8 cellular contexts compared by ENCODE assay signal in the genomic region with DNA sequence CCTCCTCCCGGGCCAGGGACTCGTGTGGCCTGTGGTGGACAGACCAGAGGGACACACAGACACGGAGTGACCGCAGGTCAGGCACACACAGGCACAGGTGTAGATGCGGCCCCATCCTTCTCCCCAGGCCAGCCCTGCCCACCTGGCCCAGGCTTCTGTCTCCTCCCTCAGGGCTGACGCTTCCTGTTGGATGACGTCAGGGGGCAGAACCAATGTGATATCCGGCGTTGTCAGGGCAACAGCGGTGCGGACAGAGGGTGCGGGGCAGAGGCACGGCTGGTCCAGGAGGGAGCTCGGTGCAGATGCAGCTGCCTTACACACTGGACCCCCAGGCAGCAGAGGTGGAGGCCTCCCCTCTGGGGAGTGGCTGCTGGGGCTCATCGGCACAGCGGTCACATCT. TPM values are rescaled to one million over a fixed set of nuclear protein-coding genes. Genes with fewer than 3 reads are reported as not detected.
DNase-seq lines count a peak whose midpoint lies in the region; ATAC-seq, FAIRE-seq and TF ChIP-seq lines count a peak whose summit lies in the region.

No MANE protein-coding gene starts in this region.

- peaks cover 19% of the 10 kb centered on the region for H3K79me2 ChIP-seq in GM23338 (replicated peaks; ENCODE audit: insufficient read depth)
- peaks cover 4 to 17% of the 10 kb centered on the region in 2 experiments; a peak in 3 of 4 replicates for H3K79me2 ChIP-seq in H1 (ENCODE audit: control insufficient read depth in 1 of 2, insufficient read depth in 2 of 2, low read length in 2 of 2)

- no peak overlapping the region for H4K8ac ChIP-seq in H1 (ENCODE audit: extremely low read depth, insufficient read depth, low read length)

- TF ChIP-seq RAD21 in H1 (IDR thresholded peaks at IDR 0.05 in 1 of 2, conservative IDR thresholded peaks at IDR 0.05 in 1 of 2; ENCODE audit: low read depth in 2 of 2, low read length in 2 of 2): no peak

- peaks cover 12% of the 10 kb centered on the region for H3K27me3 Mint-ChIP-seq in GM23338 (ENCODE audit: insufficient read depth, low read depth, poor library complexity)

- peak; percentile 2 for ATAC-seq in GM23338
- peak; percentile 2; the same call in 1 of the 3 replicates for ATAC-seq in SK-N-SH treated with all-trans-retinoic acid at 6 μM for 48 hours
- ATAC-seq in HG03460 (IDR thresholded peaks at IDR 0.05; ENCODE audit: unreplicated experiment): no peak

- no peak for TF ChIP-seq POLR2A in H1 (IDR thresholded peaks at IDR 0.05; ENCODE audit: control extremely low read depth in 1 of 2, low read depth in 2 of 2, low read length in 2 of 2)

- H3K4ac ChIP-seq in H1 (replicated peaks; ENCODE audit: insufficient read length, low read depth, low read length): no peak overlapping the region

- 72% methylated on average over 15 of the region's 16 CpGs; no CpG with 5 or more reads in 1 of the 2 experiments for WGBS in H1 (ENCODE audit: extremely low coverage in 1 of 2, insufficient coverage in 1 of 2, insufficient read length in 1 of 2, insufficient replicate concordance in 2 of 2, low coverage in 1 of 2, low lambda C conversion rate in 2 of 2, missing lambda C conversion rate in 1 of 2), 2 experiments

- H3K27me3 ChIP-seq in GM23338 (ENCODE audit: insufficient read depth): no peaks in the 10 kb centered on the region
- H3K27me3 ChIP-seq in H1 (replicated peaks in 1 of 4; ENCODE audit: control insufficient read depth in 3 of 4, extremely low read depth in 1 of 4, insufficient read depth in 3 of 4, low read length in 3 of 4): no peaks in the 10 kb centered on the region

- peak overlapping the region in 2 of 4 experiments; percentile 20 to 38; a peak in 2 of 7 replicates for H3K9ac ChIP-seq in H1 (replicated peaks in 1 of 4; ENCODE audit: extremely low read depth in 1 of 4, low read depth in 3 of 4, low read length in 3 of 4)

- no peak overlapping the region for H2BK120ac ChIP-seq in H1 (replicated peaks; ENCODE audit: low read depth, low read length)

- FAIRE-seq in H1 (lab: Jason Lieb, UNC): no peak

- peaks cover 11% of the 10 kb centered on the region; the same call in 2 of the 3 replicates for H3K36me3 Mint-ChIP-seq in GM23338 (ENCODE audit: low read depth)

- no peaks in the 10 kb centered on the region for H3K36me3 ChIP-seq in GM23338 (ENCODE audit: insufficient read depth)
- no peaks in the 10 kb centered on the region for H3K36me3 ChIP-seq in H1 (ENCODE audit: control insufficient read depth in 2 of 4, insufficient read depth in 4 of 4, low read length in 3 of 4)

- TF ChIP-seq CTCF in AG10803 (conservative IDR thresholded peaks at IDR 0.05; ENCODE audit: low read length): no peak
- TF ChIP-seq CTCF in GM23338 (conservative IDR thresholded peaks at IDR 0.05; ENCODE audit: low read depth in 2 of 2): no peak
- TF ChIP-seq CTCF in H1 (IDR thresholded peaks at IDR 0.05; ENCODE audit: control extremely low read depth in 1 of 3, insufficient read depth in 1 of 3, low read depth in 1 of 3, low read length in 3 of 3): no peak

- H4K5ac ChIP-seq in H1 (ENCODE audit: insufficient read length, low read depth, low read length): no peak overlapping the region

- peaks cover 24% of the 10 kb centered on the region for H3K23me2 ChIP-seq in H1 (ENCODE audit: low read depth, low read length)

- no peak overlapping the region for H3K56ac ChIP-seq in H1 (replicated peaks; ENCODE audit: insufficient read length, low read depth, low read length)

- H3K4me3 Mint-ChIP-seq in GM23338: peak overlapping the region; percentile 36; the same call in 2 of the 3 replicates

- peaks cover 20% of the 10 kb centered on the region for H3K4me1 Mint-ChIP-seq in GM23338

- H3F3A ChIP-seq in GM23338 (replicated peaks; ENCODE audit: low read depth): peaks cover 6% of the 10 kb centered on the region

- DNase-seq in AG10803 (ENCODE audit: low read depth): peak; percentile 50
- peak; percentile 87 for DNase-seq in GM23338 (ENCODE audit: low spot score)
- DNase-seq in H1 (ENCODE audit: low read depth in 1 of 2, low spot score in 2 of 2): peak in 1 of 2 experiments; percentile 81
- DNase-seq in NCI-H128 (lab: John Stamatoyannopoulos, UW; ENCODE audit: unreplicated experiment): no peak
- DNase-seq in OCI-M2 (lab: John Stamatoyannopoulos, UW; ENCODE audit: unreplicated experiment): no peak
- no peak for DNase-seq in NCI-H524 treated with DMSO at 0.1 percent for 48 hours (lab: John Stamatoyannopoulos, UW)

- no peak for TF ChIP-seq EP300 in H1 (IDR thresholded peaks at IDR 0.05; ENCODE audit: borderline replicate concordance in 1 of 2, low read depth in 2 of 2, low read length in 2 of 2)

- 0 out of 2 replicates have a peak overlapping the region, but pooled peaks have one; percentile 29 for H2BK15ac ChIP-seq in H1 (ENCODE audit: low read length)

- H4K20me1 ChIP-seq in GM23338 (replicated peaks; ENCODE audit: insufficient read depth): peaks cover 3% of the 10 kb centered on the region; the same call in 1 of the 2 replicates
- peaks cover 2 to 23% of the 10 kb centered on the region in 2 experiments for H4K20me1 ChIP-seq in H1 (replicated peaks in 1 of 2; ENCODE audit: control insufficient read depth in 1 of 2, insufficient read depth in 2 of 2, low read length in 2 of 2)

- no peak overlapping the region for H4K91ac ChIP-seq in H1 (replicated peaks; ENCODE audit: insufficient read length, low read length)

- no peak overlapping the region for H3K18ac ChIP-seq in H1 (ENCODE audit: extremely low read depth, low read length)

- H3K4me3 ChIP-seq in AG10803 (ENCODE audit: low read length) (no peak overlapping the region), GM23338 (no peak overlapping the region), H1 (ENCODE audit: extremely low read depth in 1 of 4, insufficient read depth in 2 of 4, low read depth in 3 of 4, low read length in 4 of 4) (no peak overlapping the region)

- no peak overlapping the region for H3K27ac ChIP-seq in GM23338 (ENCODE audit: low read depth)
- H3K27ac ChIP-seq in H1 (ENCODE audit: low read depth, low read length): no peak overlapping the region

- H3K27ac Mint-ChIP-seq in GM23338: peak overlapping the region; percentile 52; the same call in 1 of the 2 replicates

- H3K9me3 Mint-ChIP-seq in GM23338: no peaks in the 10 kb centered on the region

- peaks cover 12% of the 10 kb centered on the region for H3K4me1 ChIP-seq in GM23338 (ENCODE audit: insufficient read depth)
- H3K4me1 ChIP-seq in H1 (replicated peaks in 1 of 4; ENCODE audit: control insufficient read depth in 3 of 4, insufficient read depth in 4 of 4, low read length in 3 of 4): peaks cover 0 to 26% (median 20%) of the 10 kb centered on the region in 4 experiments; a peak in 6 of 7 replicates

- POLR2A ChIA-PET in H1 (lab: Charles Lee; ENCODE audit: partially characterized antibody): interaction anchor here (0.6 to 2.6 kb wide), 6 partner anchors 12 to 494 kb away, joined by 3 to 7 read pairs (median 4); a partner anchor contains a TSS

- H2AFZ ChIP-seq in GM23338 (no peak overlapping the region), H1 (ENCODE audit: low read length) (no peak overlapping the region)

- no peak overlapping the region for H2AK5ac ChIP-seq in H1 (ENCODE audit: low read depth, low read length)

- H2BK20ac ChIP-seq in H1 (ENCODE audit: low read length): no peak overlapping the region

- H2BK5ac ChIP-seq in H1 (ENCODE audit: low read depth, low read length): no peak overlapping the region

- no peak overlapping the region for H2BK12ac ChIP-seq in H1 (ENCODE audit: low read depth, low read length)

- no peak overlapping the region for H3K14ac ChIP-seq in H1 (ENCODE audit: insufficient read length)

- no peaks in the 10 kb centered on the region for H3K9me3 ChIP-seq in H1 (ENCODE audit: insufficient read depth in 2 of 2, low read depth in 1 of 2, low read length in 1 of 2)

- no peak overlapping the region for H3K23ac ChIP-seq in H1 (ENCODE audit: insufficient read length)

- H3K4me2 ChIP-seq in GM23338 (no peak overlapping the region), H1 (ENCODE audit: insufficient read depth in 1 of 2, low read depth in 2 of 2, low read length in 2 of 2) (peak overlapping the region in 1 of 2 experiments; percentile 28; a peak in 1 of 4 replicates)

- H3K9me2 ChIP-seq in GM23338 (ENCODE audit: insufficient read depth): no peaks in the 10 kb centered on the region

- peaks cover 13% of the 10 kb centered on the region for H3K79me1 ChIP-seq in H1 (ENCODE audit: low read depth, low read length)

- CTCF ChIA-PET in H1 (lab: Charles Lee; ENCODE audit: partially characterized antibody): interaction anchor here (0.7 to 1.6 kb wide), 5 partner anchors 15 to 278 kb away, joined by 3 to 4 read pairs (median 3); a partner anchor contains a TSS

RNA-seq across cellular contexts. Expression of a gene that starts 2.9 kb away (rescaled TPM):
- 32.7 and 47.1 TPM in 2 replicates for total RNA-seq in GM23338 (2014; rRNA removed; shearing (Covaris generic))
- 18.6 TPM in 2 replicates for polyA plus RNA-seq in GM23338 (2016; fragmentation: Nextera tagmentation; extraction: Ambion mirVana)
- total RNA-seq in H1 (2021; fragmentation: NEBNext Ultra II Directional; extraction: Animal tissue kit (Norgen Biotek cat#: 25700)): 23.5 and 24.7 TPM in 2 replicates
- polyA plus RNA-seq in H1 (2011; rRNA removed): 24.2 and 33.6 TPM in 2 replicates
- polyA plus RNA-seq in H1 (2011; cell fraction: cytosol; rRNA removed): 23.5 TPM
- 176 TPM for polyA plus RNA-seq in H1 (2011; cell fraction: nucleus; rRNA removed)
- polyA plus RNA-seq in H1 (2012, experiment 1 of 2): 18.5 to 28.4 TPM (median 26.1 TPM) in 4 replicates
- polyA plus RNA-seq in H1 (2012, experiment 2 of 2): 17.2 TPM
- polyA plus RNA-seq in H1 (2013, experiment 1 of 2): 14.6 TPM
- polyA plus RNA-seq in H1 (2013, experiment 2 of 2): 13.0 TPM
- polyA minus RNA-seq in H1 (2011; rRNA and poly(A)+ RNA removed): 14.8 and 14.9 TPM in 2 replicates
- polyA minus RNA-seq in H1 (2011; cell fraction: cytosol; rRNA and poly(A)+ RNA removed): 13.8 TPM
- 34.9 TPM for polyA minus RNA-seq in H1 (2011; cell fraction: nucleus; rRNA and poly(A)+ RNA removed)

RNA-seq across cellular contexts. Expression of a gene that starts 3.3 kb away (rescaled TPM):
- total RNA-seq in GM23338 (2014; rRNA removed; shearing (Covaris generic)): 32.4 and 41.9 TPM in 2 replicates
- polyA plus RNA-seq in GM23338 (2016; fragmentation: Nextera tagmentation; extraction: Ambion mirVana) (4.1 and 5.1 TPM in 2 replicates), H1 (2011; rRNA removed) (11.2 and 18.8 TPM in 2 replicates)
- total RNA-seq in H1 (2021; fragmentation: NEBNext Ultra II Directional; extraction: Animal tissue kit (Norgen Biotek cat#: 25700)): 21.2 and 26.4 TPM in 2 replicates
- polyA plus RNA-seq in H1 (2011; cell fraction: cytosol; rRNA removed): 11.2 TPM
- 131 TPM for polyA plus RNA-seq in H1 (2011; cell fraction: nucleus; rRNA removed)
- 13.3 to 28.3 TPM (median 25.5 TPM) in 4 replicates for polyA plus RNA-seq in H1 (2012, experiment 1 of 2)
- 14.3 TPM for polyA plus RNA-seq in H1 (2012, experiment 2 of 2)
- 11.9 TPM for polyA plus RNA-seq in H1 (2013, experiment 1 of 2)
- polyA plus RNA-seq in H1 (2013, experiment 2 of 2): 11.8 TPM
- polyA minus RNA-seq in H1 (2011; rRNA and poly(A)+ RNA removed): 6.1 and 7.2 TPM in 2 replicates
- 11.4 TPM for polyA minus RNA-seq in H1 (2011; cell fraction: cytosol; rRNA and poly(A)+ RNA removed)
- polyA minus RNA-seq in H1 (2011; cell fraction: nucleus; rRNA and poly(A)+ RNA removed): 34.8 TPM

RNA-seq across cellular contexts. Expression of a gene that starts 13.7 kb away (rescaled TPM):
- 20.4 and 26.1 TPM in 2 replicates for total RNA-seq in GM23338 (2014; rRNA removed; shearing (Covaris generic))
- polyA plus RNA-seq in GM23338 (2016; fragmentation: Nextera tagmentation; extraction: Ambion mirVana) (10.4 and 15.8 TPM in 2 replicates), H1 (2011; rRNA removed) (17.3 and 25.9 TPM in 2 replicates)
- total RNA-seq in H1 (2021; fragmentation: NEBNext Ultra II Directional; extraction: Animal tissue kit (Norgen Biotek cat#: 25700)): 15.6 and 20.3 TPM in 2 replicates
- polyA plus RNA-seq in H1 (2011; cell fraction: cytosol; rRNA removed): 24.5 TPM
- polyA plus RNA-seq in H1 (2011; cell fraction: nucleus; rRNA removed): 83.3 TPM
- polyA plus RNA-seq in H1 (2012, experiment 1 of 2): 13.2 to 20.0 TPM (median 18.2 TPM) in 4 replicates
- polyA plus RNA-seq in H1 (2012, experiment 2 of 2): 15.2 TPM
- polyA plus RNA-seq in H1 (2013, experiment 1 of 2): 14.5 TPM
- polyA plus RNA-seq in H1 (2013, experiment 2 of 2): 11.9 TPM
- 8.8 and 9.6 TPM in 2 replicates for polyA minus RNA-seq in H1 (2011; rRNA and poly(A)+ RNA removed)
- polyA minus RNA-seq in H1 (2011; cell fraction: cytosol; rRNA and poly(A)+ RNA removed): 11.2 TPM
- polyA minus RNA-seq in H1 (2011; cell fraction: nucleus; rRNA and poly(A)+ RNA removed): 19.5 TPM

RNA-seq across cellular contexts. Expression of a gene that starts 22.4 kb away (rescaled TPM):
- total RNA-seq in GM23338 (2014; rRNA removed; shearing (Covaris generic)): 1.6 and 1.9 TPM in 2 replicates
- polyA plus RNA-seq in GM23338 (2016; fragmentation: Nextera tagmentation; extraction: Ambion mirVana) (0.34 and 0.78 TPM in 2 replicates), H1 (2011; rRNA removed) (0.70 and 1.5 TPM in 2 replicates)
- 1.5 TPM in 2 replicates for total RNA-seq in H1 (2021; fragmentation: NEBNext Ultra II Directional; extraction: Animal tissue kit (Norgen Biotek cat#: 25700))
- 1.1 TPM for polyA plus RNA-seq in H1 (2011; cell fraction: cytosol; rRNA removed)
- 4.6 TPM for polyA plus RNA-seq in H1 (2011; cell fraction: nucleus; rRNA removed)
- polyA plus RNA-seq in H1 (2012, experiment 1 of 2): 0.36 to 1.7 TPM (median 1.1 TPM) in 4 replicates
- 0.45 TPM for polyA plus RNA-seq in H1 (2012, experiment 2 of 2)
- 0.87 TPM for polyA plus RNA-seq in H1 (2013, experiment 1 of 2)
- polyA plus RNA-seq in H1 (2013, experiment 2 of 2): 0.96 TPM
- polyA minus RNA-seq in H1 (2011; rRNA and poly(A)+ RNA removed): 0.57 and 0.68 TPM in 2 replicates
- polyA minus RNA-seq in H1 (2011; cell fraction: cytosol; rRNA and poly(A)+ RNA removed): not detected
- polyA minus RNA-seq in H1 (2011; cell fraction: nucleus; rRNA and poly(A)+ RNA removed): 1.00 TPM

RNA-seq across cellular contexts. Expression of a gene that starts 46.9 kb away (rescaled TPM):
- 16.9 and 21.3 TPM in 2 replicates for total RNA-seq in GM23338 (2014; rRNA removed; shearing (Covaris generic))
- polyA plus RNA-seq in GM23338 (2016; fragmentation: Nextera tagmentation; extraction: Ambion mirVana) (6.8 and 8.6 TPM in 2 replicates), H1 (2011; rRNA removed) (25.1 and 34.1 TPM in 2 replicates)
- total RNA-seq in H1 (2021; fragmentation: NEBNext Ultra II Directional; extraction: Animal tissue kit (Norgen Biotek cat#: 25700)): 16.8 and 18.6 TPM in 2 replicates
- polyA plus RNA-seq in H1 (2011; cell fraction: cytosol; rRNA removed): 30.9 TPM
- 69.8 TPM for polyA plus RNA-seq in H1 (2011; cell fraction: nucleus; rRNA removed)
- polyA plus RNA-seq in H1 (2012, experiment 1 of 2): 12.9 to 24.6 TPM (median 20.6 TPM) in 4 replicates
- 13.2 TPM for polyA plus RNA-seq in H1 (2012, experiment 2 of 2)
- 16.6 TPM for polyA plus RNA-seq in H1 (2013, experiment 1 of 2)
- polyA plus RNA-seq in H1 (2013, experiment 2 of 2): 14.1 TPM
- polyA minus RNA-seq in H1 (2011; rRNA and poly(A)+ RNA removed): 6.4 and 7.1 TPM in 2 replicates
- 6.4 TPM for polyA minus RNA-seq in H1 (2011; cell fraction: cytosol; rRNA and poly(A)+ RNA removed)
- polyA minus RNA-seq in H1 (2011; cell fraction: nucleus; rRNA and poly(A)+ RNA removed): 9.8 TPM

Comparison
In these comparisons a context has a peak if more than half of its experiments do, and no peak if none do; other contexts are left out.
1. DNase-seq: peak in AG10803 (single experiment) and GM23338 (single experiment); none in NCI-H128 (single experiment), OCI-M2 (single experiment) and NCI-H524 treated with DMSO at 0.1 percent for 48 hours (single experiment).